In genomic region chr20:40943591-40943990, GRCh38 we compare ENCODE assay signal across 23 cellular contexts.
"Had no signal": no experiment of that assay in that cellular context is flagged by ENCODE, and none has a peak within 500 bp of the region (broad histone marks: within the 10 kb centered on the region; RNA-seq: fewer than 3 reads in every experiment).

No MANE protein-coding gene starts in this region.

- H3K27me3 Mint-ChIP-seq: activated CD8-positive, alpha-beta T cell treated with anti-CD3 and anti-CD28 coated beads for 36 hours had no signal

- H3K4me3 Mint-ChIP-seq: activated CD4-positive, alpha-beta T cell treated with anti-CD3 and anti-CD28 coated beads, Interleukin-2, amount 10 ng/mL, durations not matched to agents 24 days and 14 days; activated CD8-positive, alpha-beta memory T cell treated with anti-CD3 and anti-CD28 coated beads, Interleukin-2, amount 10 ng/mL, durations not matched to agents 7 days and 5 days; activated CD8-positive, alpha-beta T cell treated with anti-CD3 and anti-CD28 coated beads for 36 hours; activated naive CD4-positive, alpha-beta T cell treated with anti-CD3 and anti-CD28 coated beads, Interleukin-2, amount 10 ng/mL, durations not matched to agents 7 days and 5 days; naive thymus-derived CD8-positive, alpha-beta T cell; neural progenitor cell had no signal

- H3K4me2 ChIP-seq: neural progenitor cell had no signal

- H3K4me1 ChIP-seq: colonic mucosa, esophagus squamous epithelium, gastrocnemius medialis, psoas muscle, right atrium auricular region, upper lobe of left lung had no signal

- H3K27ac ChIP-seq: colonic mucosa, dorsolateral prefrontal cortex, esophagus squamous epithelium, gastrocnemius medialis, neural progenitor cell, ovary, psoas muscle, right atrium auricular region, upper lobe of left lung had no signal

- H2AFZ ChIP-seq: neural progenitor cell had no signal

- H3K36me3 ChIP-seq: colonic mucosa, esophagus squamous epithelium, gastrocnemius medialis, neural progenitor cell, ovary, right atrium auricular region, upper lobe of left lung had no signal

- H3K4me1 Mint-ChIP-seq: activated CD4-positive, alpha-beta T cell treated with anti-CD3 and anti-CD28 coated beads, Interleukin-2, amount 10 ng/mL, durations not matched to agents 24 days and 14 days; activated CD8-positive, alpha-beta memory T cell treated with anti-CD3 and anti-CD28 coated beads, Interleukin-2, amount 10 ng/mL, durations not matched to agents 7 days and 5 days; activated naive CD4-positive, alpha-beta T cell treated with anti-CD3 and anti-CD28 coated beads, Interleukin-2, amount 10 ng/mL, durations not matched to agents 7 days and 5 days had no signal

- H3K27me3 ChIP-seq: colonic mucosa, gastrocnemius medialis, neural progenitor cell, ovary, right atrium auricular region, upper lobe of left lung had no signal

- DNase-seq: activated CD4-positive, alpha-beta T cell treated with anti-CD3 and anti-CD28 coated beads, Interleukin-2, amount 10 ng/mL, durations not matched to agents 24 days and 14 days; activated CD8-positive, alpha-beta memory T cell treated with anti-CD3 and anti-CD28 coated beads, Interleukin-2, amount 10 ng/mL, durations not matched to agents 7 days and 5 days; activated CD8-positive, alpha-beta T cell treated with anti-CD3 and anti-CD28 coated beads for 36 hours; activated effector memory CD4-positive, alpha-beta T cell treated with anti-CD3 and anti-CD28 coated beads, Interleukin-2, amount 50 U/mL, for 16 hours; activated naive CD4-positive, alpha-beta T cell treated with anti-CD3 and anti-CD28 coated beads, Interleukin-2, amount 10 ng/mL, durations not matched to agents 7 days and 5 days; activated T-cell treated with anti-CD3 and anti-CD28 coated beads for 4 hours; amygdala; colonic mucosa; dorsolateral prefrontal cortex; esophagus squamous epithelium; gastrocnemius medialis; hippocampal formation; islet precursor cell; left cardiac atrium; naive thymus-derived CD8-positive, alpha-beta T cell; ovary; psoas muscle; stimulated activated CD4-positive, alpha-beta T cell treated with anti-CD3 and anti-CD28 coated beads, Interleukin-4, amount 100 ng/mL, for 24 hours; stimulated activated naive CD8-positive, alpha-beta T cell treated with anti-CD3 and anti-CD28 coated beads, Interleukin-15, Interleukin-2, amounts not matched to agents 100 U/mL and 50 U/mL, for 24 hours; upper lobe of left lung had no signal

- H3K27ac Mint-ChIP-seq: activated CD4-positive, alpha-beta T cell treated with anti-CD3 and anti-CD28 coated beads, Interleukin-2, amount 10 ng/mL, durations not matched to agents 24 days and 14 days; activated CD8-positive, alpha-beta memory T cell treated with anti-CD3 and anti-CD28 coated beads, Interleukin-2, amount 10 ng/mL, durations not matched to agents 7 days and 5 days; activated CD8-positive, alpha-beta T cell treated with anti-CD3 and anti-CD28 coated beads for 36 hours; activated naive CD4-positive, alpha-beta T cell treated with anti-CD3 and anti-CD28 coated beads, Interleukin-2, amount 10 ng/mL, durations not matched to agents 7 days and 5 days; neural progenitor cell had no signal

- H3K4me3 ChIP-seq: colonic mucosa, dorsolateral prefrontal cortex, esophagus squamous epithelium, gastrocnemius medialis, neural progenitor cell, ovary, psoas muscle, right atrium auricular region, upper lobe of left lung had no signal

- ATAC-seq: activated CD4-positive, CD25-positive, alpha-beta regulatory T cell treated with anti-CD3 and anti-CD28 coated beads, Interleukin-2, amount 50 U/mL, for 24 hours; activated CD8-positive, alpha-beta memory T cell treated with anti-CD3 and anti-CD28 coated beads, Interleukin-2, amount 10 ng/mL, durations not matched to agents 7 days and 5 days; activated CD8-positive, alpha-beta T cell treated with anti-CD3 and anti-CD28 coated beads for 36 hours; gastrocnemius medialis; left cardiac atrium; naive thymus-derived CD8-positive, alpha-beta T cell; psoas muscle; stimulated activated naive CD8-positive, alpha-beta T cell treated with anti-CD3 and anti-CD28 coated beads, Interleukin-15, Interleukin-2, amounts not matched to agents 100 U/mL and 50 U/mL, for 24 hours had no signal

- H3K9me3 Mint-ChIP-seq: activated CD4-positive, alpha-beta T cell treated with anti-CD3 and anti-CD28 coated beads, Interleukin-2, amount 10 ng/mL, durations not matched to agents 24 days and 14 days; activated CD8-positive, alpha-beta T cell treated with anti-CD3 and anti-CD28 coated beads for 36 hours; activated naive CD4-positive, alpha-beta T cell treated with anti-CD3 and anti-CD28 coated beads, Interleukin-2, amount 10 ng/mL, durations not matched to agents 7 days and 5 days; naive thymus-derived CD8-positive, alpha-beta T cell; neural progenitor cell had no signal

- H3K36me3 Mint-ChIP-seq: activated CD8-positive, alpha-beta memory T cell treated with anti-CD3 and anti-CD28 coated beads, Interleukin-2, amount 10 ng/mL, durations not matched to agents 7 days and 5 days; activated naive CD4-positive, alpha-beta T cell treated with anti-CD3 and anti-CD28 coated beads, Interleukin-2, amount 10 ng/mL, durations not matched to agents 7 days and 5 days; naive thymus-derived CD8-positive, alpha-beta T cell; neural progenitor cell had no signal
